In genomic region chr14:23984891-23985607, GRCh38 we compare ENCODE assay signal across 13 cellular contexts. TPM values are rescaled to one million over a fixed set of nuclear protein-coding genes. Genes with fewer than 3 reads are reported as not detected.
DNase-seq lines count a peak whose midpoint lies in the region; ATAC-seq, FAIRE-seq and TF ChIP-seq lines count a peak whose summit lies in the region.
"Had no signal": no experiment of that assay in that cellular context is flagged by ENCODE, and none has a peak within 500 bp of the region (broad histone marks: within the 10 kb centered on the region; RNA-seq: fewer than 3 reads in every experiment).

No MANE protein-coding gene starts in this region.

- BruUV-seq in Caco-2 (replicated peaks; lab: Mats Ljungman, UMichigan): no TSS peak

- ATAC-seq in omental fat pad (ENCODE audit: low FRiP score): peak; percentile 63
- ATAC-seq: activated CD4-positive, CD25-positive, alpha-beta regulatory T cell treated with anti-CD3 and anti-CD28 coated beads, Interleukin-2, amount 50 U/mL, for 24 hours had no signal

- CTCF ChIA-PET in Caco-2 (lab: Charles Lee): interaction anchor here (0.7 kb wide), 1 partner anchor 96 kb away, joined by 6 read pairs; no protein-coding TSS in a partner anchor

- no peaks in the 10 kb centered on the region for H3K4me1 ChIP-seq in Caco-2

- H3K27ac ChIP-seq in WERI-Rb-1: no peak overlapping the region

- no peak for FAIRE-seq in D721Med (lab: Jason Lieb, UNC)

- TF ChIP-seq CTCF in Caco-2 (IDR thresholded peaks at IDR 0.05; ENCODE audit: insufficient read depth in 1 of 2, low read depth in 1 of 2, low read length in 1 of 2, severe bottlenecking in 1 of 2, unreplicated experiment in 1 of 2) (no peak), epithelial cell of esophagus (IDR thresholded peaks at IDR 0.05; ENCODE audit: insufficient read depth, low read depth, low read length, missing control alignments) (peak; percentile 20), omental fat pad (IDR thresholded peaks at IDR 0.05) (no peak), D721Med (IDR thresholded peaks at IDR 0.05; ENCODE audit: insufficient read depth, missing control alignments) (no peak), WERI-Rb-1 (IDR thresholded peaks at IDR 0.05; ENCODE audit: low read depth, low read length) (no peak)

- H3K27ac Mint-ChIP-seq in Caco-2 (ENCODE audit: unreplicated experiment): no peak overlapping the region
- H3K27ac Mint-ChIP-seq: memory B cell, type B pancreatic cell had no signal

- H3K4me3 Mint-ChIP-seq in Caco-2 (ENCODE audit: unreplicated experiment): no peak overlapping the region
- H3K4me3 Mint-ChIP-seq: memory B cell, type B pancreatic cell had no signal

- H3K36me3 Mint-ChIP-seq in Caco-2 (ENCODE audit: insufficient read depth, unreplicated experiment): peaks cover 5% of the 10 kb centered on the region
- H3K36me3 Mint-ChIP-seq: type B pancreatic cell had no signal

- H3K27me3 ChIP-seq in Caco-2 (replicated peaks; ENCODE audit: control insufficient read depth, insufficient read depth, low read length) (no peaks in the 10 kb centered on the region), MG63 (no peaks in the 10 kb centered on the region), WERI-Rb-1 (ENCODE audit: insufficient read depth, low read depth, severe bottlenecking) (no peaks in the 10 kb centered on the region)
- H3K27me3 ChIP-seq: heart right ventricle had no signal

- H3K9me3 Mint-ChIP-seq in Caco-2 (ENCODE audit: unreplicated experiment): no peaks in the 10 kb centered on the region
- H3K9me3 Mint-ChIP-seq: memory B cell, type B pancreatic cell had no signal

- H3K4me1 Mint-ChIP-seq in Caco-2 (ENCODE audit: low read depth, unreplicated experiment): no peaks in the 10 kb centered on the region

- POLR2A ChIA-PET in Caco-2 (lab: Charles Lee): interaction anchor here (0.6 kb wide), 1 partner anchor 229 kb away, joined by 8 read pairs; no protein-coding TSS in a partner anchor

- H3K36me3 ChIP-seq in Caco-2 (ENCODE audit: control insufficient read depth, insufficient read depth, low read length) (no peaks in the 10 kb centered on the region), MG63 (no peaks in the 10 kb centered on the region), WERI-Rb-1 (no peaks in the 10 kb centered on the region)
- H3K36me3 ChIP-seq: heart right ventricle had no signal

- H3K4me3 ChIP-seq in Caco-2 (ENCODE audit: low read depth, low read length) (no peak overlapping the region), MG63 (no peak overlapping the region), epithelial cell of esophagus (ENCODE audit: low read length) (no peak overlapping the region), WERI-Rb-1 (ENCODE audit: low read depth, low read length) (no peak overlapping the region)
- H3K4me3 ChIP-seq: heart right ventricle had no signal

- H3K27me3 Mint-ChIP-seq in Caco-2 (ENCODE audit: insufficient read depth, unreplicated experiment): no peaks in the 10 kb centered on the region
- H3K27me3 Mint-ChIP-seq: memory B cell, type B pancreatic cell had no signal

- H3K9me3 ChIP-seq in Caco-2 (no peaks in the 10 kb centered on the region), MG63 (no peaks in the 10 kb centered on the region), WERI-Rb-1 (ENCODE audit: severe bottlenecking) (no peaks in the 10 kb centered on the region)
- H3K9me3 ChIP-seq: heart right ventricle had no signal

- peak; percentile 37 to 60 for DNase-seq in Caco-2
- DNase-seq in MG63: peak; percentile 50
- DNase-seq in epithelial cell of esophagus (ENCODE audit: low read depth): peak; percentile 94
- DNase-seq in omental fat pad (ENCODE audit: low spot score): no peak
- no peak for DNase-seq in NCI-H2029 (lab: John Stamatoyannopoulos, UW)
- no peak for DNase-seq in D721Med (ENCODE audit: insufficient read length, low spot score)
- DNase-seq in NCI-H2081 treated with DMSO at 0.1 percent for 48 hours (lab: John Stamatoyannopoulos, UW): no peak
- no peak for DNase-seq in WERI-Rb-1
- DNase-seq: cerebellar nuclear complex, heart right ventricle had no signal

- intact Hi-C loops in Caco-2 (cut with micrococcal nuclease; ENCODE audit: unreplicated experiment): no loop called here

RNA-seq across cellular contexts. Expression of gene DHRS4L2, which starts 3.7 kb away (rescaled TPM):
- total RNA-seq in Caco-2 (2022) (7.2 and 7.8 TPM in 2 replicates), omental fat pad (10 to 100 TPM; 10.6 to 17.7 (median 15.2) TPM)
- 2.0 and 13.5 TPM in 2 replicates for total RNA-seq in MG63 (2014; rRNA removed; shearing (Covaris generic); ENCODE audit: low replicate concordance)

RNA-seq across cellular contexts. Expression of gene DHRS4, which starts 31.5 kb away (rescaled TPM):
- 8.0 and 8.6 TPM in 2 replicates for total RNA-seq in Caco-2 (2022)
- total RNA-seq in MG63 (2014; rRNA removed; shearing (Covaris generic); ENCODE audit: low replicate concordance): 32.4 and 35.9 TPM in 2 replicates
- total RNA-seq in omental fat pad: 10 to 100 TPM; 29.8 to 57.0 (median 48.0) TPM

Comparison
In these comparisons a context has a peak if more than half of its experiments do, and no peak if none do; other contexts are left out.
1. DNase-seq: peak in Caco-2 (2 of 2), MG63 (single experiment) and epithelial cell of esophagus (single experiment); none in omental fat pad (single experiment), NCI-H2029 (single experiment), D721Med (single experiment), NCI-H2081 treated with DMSO at 0.1 percent for 48 hours (single experiment) and WERI-Rb-1 (single experiment).